In the genomic region with DNA sequence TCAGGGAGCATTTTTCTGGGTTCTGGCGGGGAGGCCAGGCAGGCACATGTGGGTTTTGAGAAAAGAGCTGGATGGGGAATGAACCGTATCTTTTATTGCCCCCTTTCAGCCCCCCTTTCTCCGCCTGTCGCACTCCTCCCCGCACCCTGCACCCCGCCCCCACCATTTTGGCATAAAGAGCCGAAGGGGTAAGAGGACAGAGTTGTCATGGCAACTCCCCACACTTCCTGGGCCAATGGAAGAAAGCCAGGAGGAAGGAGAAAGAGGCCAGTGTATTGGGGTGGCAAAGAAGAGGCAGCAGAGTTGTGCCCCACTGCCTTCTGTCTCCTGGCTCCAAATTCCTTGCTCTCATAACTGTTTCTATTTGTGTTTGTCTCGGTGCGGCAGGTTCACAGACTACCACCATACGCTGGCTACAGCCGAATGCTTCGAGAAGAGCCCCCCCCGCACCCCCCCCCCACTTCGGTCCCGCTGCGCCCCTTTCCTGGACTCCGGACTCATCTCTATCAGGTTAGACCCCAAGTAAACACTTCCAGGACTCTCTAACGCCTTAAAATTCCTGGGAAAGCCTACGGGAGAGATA, we compare ENCODE assay signal across 8 cellular contexts. TPM values are rescaled to one million over a fixed set of nuclear protein-coding genes. Genes with fewer than 3 reads are reported as not detected.
DNase-seq lines count a peak whose midpoint lies in the region; ATAC-seq and TF ChIP-seq lines count a peak whose summit lies in the region.

No MANE protein-coding gene starts in this region.

- H3K36me3 Mint-ChIP-seq in activated T-helper 2 cell treated with anti-CD3 and anti-CD28 coated beads, Interferon-gamma antibody, Interleukin-2, Interleukin-4, amounts not matched to agents 10 μg/mL and 5 μg/mL and 100 μg/mL, durations not matched to agents 14 hours and 24 hours and 36 hours (ENCODE audit: low read depth), result no peaks in the 10 kb centered on the region

- TF ChIP-seq POLR2A in GM19193 (IDR thresholded peaks at IDR 0.05; ENCODE audit: extremely low read depth, insufficient read depth, insufficient read length), result peak; percentile 6

- H3K9ac ChIP-seq in iPS-18a (ENCODE audit: low read length), result peak overlapping the region; percentile 38
- H3K9ac ChIP-seq in stomach smooth muscle (ENCODE audit: low read length in 2 of 2), result no peak overlapping the region

- peaks cover 23% of the 10 kb centered on the region for H3K27me3 Mint-ChIP-seq in activated T-helper 2 cell treated with anti-CD3 and anti-CD28 coated beads, Interferon-gamma antibody, Interleukin-2, Interleukin-4, amounts not matched to agents 10 μg/mL and 5 μg/mL and 100 μg/mL, durations not matched to agents 14 hours and 24 hours and 36 hours (ENCODE audit: low read depth)

- peaks cover 42% of the 10 kb centered on the region for H3K4me1 Mint-ChIP-seq in activated T-helper 2 cell treated with anti-CD3 and anti-CD28 coated beads, Interferon-gamma antibody, Interleukin-2, Interleukin-4, amounts not matched to agents 10 μg/mL and 5 μg/mL and 100 μg/mL, durations not matched to agents 14 hours and 24 hours and 36 hours (ENCODE audit: low read depth)

- ATAC-seq in HG03378 (IDR thresholded peaks at IDR 0.05; ENCODE audit: unreplicated experiment), result no peak
- ATAC-seq in HG02571 (IDR thresholded peaks at IDR 0.05; ENCODE audit: unreplicated experiment), result no peak
- ATAC-seq in GM21786 (IDR thresholded peaks at IDR 0.05; ENCODE audit: unreplicated experiment), result no peak

- H3K9me3 ChIP-seq in AG04450 (ENCODE audit: control insufficient read depth, insufficient read depth, low read length) (no peaks in the 10 kb centered on the region), iPS-18a (ENCODE audit: control insufficient read depth, low read depth, low read length) (no peaks in the 10 kb centered on the region), stomach smooth muscle (ENCODE audit: control insufficient read depth in 2 of 2, low read length in 2 of 2) (no peaks in the 10 kb centered on the region)

- H3K27me3 ChIP-seq in AG04450 (ENCODE audit: control insufficient read depth, insufficient read depth, low read length) (peaks cover 3% of the 10 kb centered on the region), iPS-18a (ENCODE audit: control insufficient read depth, insufficient read depth, low read length) (peaks cover 23% of the 10 kb centered on the region), stomach smooth muscle (ENCODE audit: control insufficient read depth in 1 of 2, insufficient read depth in 2 of 2, low read length in 2 of 2) (peaks cover 0 to 9% of the 10 kb centered on the region in 2 donors)

- TF ChIP-seq CTCF in AG04450 (IDR thresholded peaks at IDR 0.05; ENCODE audit: low read depth, low read length), result no peak

- H3K27ac Mint-ChIP-seq in activated T-helper 2 cell treated with anti-CD3 and anti-CD28 coated beads, Interferon-gamma antibody, Interleukin-2, Interleukin-4, amounts not matched to agents 10 μg/mL and 5 μg/mL and 100 μg/mL, durations not matched to agents 14 hours and 24 hours and 36 hours, result peak overlapping the region; percentile 77

- H3K27ac ChIP-seq in AG04450 (ENCODE audit: low read depth, low read length), result no peak overlapping the region
- no peak overlapping the region for H3K27ac ChIP-seq in iPS-18a (ENCODE audit: low read length)
- H3K27ac ChIP-seq in stomach smooth muscle (ENCODE audit: low read length), result no peak overlapping the region

- no peaks in the 10 kb centered on the region for H3K9me3 Mint-ChIP-seq in activated T-helper 2 cell treated with anti-CD3 and anti-CD28 coated beads, Interferon-gamma antibody, Interleukin-2, Interleukin-4, amounts not matched to agents 10 μg/mL and 5 μg/mL and 100 μg/mL, durations not matched to agents 14 hours and 24 hours and 36 hours

- H3K4me3 ChIP-seq in AG04450 (ENCODE audit: low read depth, low read length) (peak overlapping the region; percentile 54), iPS-18a (ENCODE audit: low read length) (peak overlapping the region; percentile 78), stomach smooth muscle (ENCODE audit: low read length in 2 of 2) (peak overlapping the region; percentile 4 to 59)

- POLR2A ChIA-PET in AG04450 (lab: Yijun Ruan, JAX), result interaction anchor here (0.6 to 3.2 kb wide), 10 partner anchors 8 to 232 kb away, joined by 3 to 17 read pairs (median 4); a partner anchor contains a TSS

- H3K36me3 ChIP-seq in iPS-18a (ENCODE audit: control insufficient read depth, low read depth, low read length) (no peaks in the 10 kb centered on the region), stomach smooth muscle (ENCODE audit: control insufficient read depth in 2 of 2, insufficient read depth in 2 of 2, low read length in 2 of 2) (peaks cover 0 to 1% of the 10 kb centered on the region in 2 donors)

- intact Hi-C loops in activated T-helper 2 cell treated with anti-CD3 and anti-CD28 coated beads, Interferon-gamma antibody, Interleukin-2, Interleukin-4, amounts not matched to agents 10 μg/mL and 5 μg/mL and 100 μg/mL, durations not matched to agents 14 hours and 24 hours and 36 hours (cut with micrococcal nuclease), result loop anchor here (1.0 to 2.0 kb wide), 4 partner anchors 49 to 277 kb away; no protein-coding TSS in a partner anchor

- H3K4me1 ChIP-seq in iPS-18a (ENCODE audit: control insufficient read depth, low read depth, low read length), result peaks cover 11% of the 10 kb centered on the region
- peaks cover 19% of the 10 kb centered on the region for H3K4me1 ChIP-seq in stomach smooth muscle (ENCODE audit: control insufficient read depth, insufficient read depth, low read length)

- no peak for DNase-seq in AG04450 (ENCODE audit: low read depth, low spot score)
- no peak for DNase-seq in activated T-helper 2 cell treated with anti-CD3 and anti-CD28 coated beads, Interferon-gamma antibody, Interleukin-2, Interleukin-4, amounts not matched to agents 10 μg/mL and 5 μg/mL and 100 μg/mL, durations not matched to agents 14 hours and 24 hours and 36 hours (ENCODE audit: low spot score)

- peak overlapping the region; percentile 88 for H3K4me3 Mint-ChIP-seq in activated T-helper 2 cell treated with anti-CD3 and anti-CD28 coated beads, Interferon-gamma antibody, Interleukin-2, Interleukin-4, amounts not matched to agents 10 μg/mL and 5 μg/mL and 100 μg/mL, durations not matched to agents 14 hours and 24 hours and 36 hours (ENCODE audit: low read depth)

- CTCF ChIA-PET in AG04450 (lab: Charles Lee), result interaction anchor here (0.6 to 6.3 kb wide), 57 partner anchors 11 to 635 kb away, joined by 3 to 256 read pairs (median 5); a partner anchor contains a TSS

RNA-seq across cellular contexts. Expression of a gene that starts 3.4 kb away (rescaled TPM):
- 0.40 and 0.61 TPM in 2 replicates for polyA plus RNA-seq in AG04450 (2011; rRNA removed)
- 0.74 and 1.1 TPM in 2 replicates for polyA minus RNA-seq in AG04450 (2011; rRNA and poly(A)+ RNA removed)
- 3.2 TPM in 2 replicates for total RNA-seq in activated T-helper 2 cell treated with anti-CD3 and anti-CD28 coated beads, Interferon-gamma antibody, Interleukin-2, Interleukin-4, amounts not matched to agents 10 μg/mL and 5 μg/mL and 100 μg/mL, durations not matched to agents 14 hours and 24 hours and 36 hours

RNA-seq across cellular contexts. Expression of a gene that starts 21.9 kb away (rescaled TPM):
- 71.9 and 82.6 TPM in 2 replicates for polyA plus RNA-seq in AG04450 (2011; rRNA removed)
- 39.5 and 61.5 TPM in 2 replicates for polyA minus RNA-seq in AG04450 (2011; rRNA and poly(A)+ RNA removed)
- total RNA-seq in activated T-helper 2 cell treated with anti-CD3 and anti-CD28 coated beads, Interferon-gamma antibody, Interleukin-2, Interleukin-4, amounts not matched to agents 10 μg/mL and 5 μg/mL and 100 μg/mL, durations not matched to agents 14 hours and 24 hours and 36 hours, result 119 and 122 TPM in 2 replicates

RNA-seq across cellular contexts. Expression of a gene that starts 56.9 kb away (rescaled TPM):
- 31.5 and 41.5 TPM in 2 replicates for polyA plus RNA-seq in AG04450 (2011; rRNA removed)
- polyA minus RNA-seq in AG04450 (2011; rRNA and poly(A)+ RNA removed), result 37.4 and 47.6 TPM in 2 replicates
- total RNA-seq in activated T-helper 2 cell treated with anti-CD3 and anti-CD28 coated beads, Interferon-gamma antibody, Interleukin-2, Interleukin-4, amounts not matched to agents 10 μg/mL and 5 μg/mL and 100 μg/mL, durations not matched to agents 14 hours and 24 hours and 36 hours, result 139 and 140 TPM in 2 replicates
